In the genomic region with DNA sequence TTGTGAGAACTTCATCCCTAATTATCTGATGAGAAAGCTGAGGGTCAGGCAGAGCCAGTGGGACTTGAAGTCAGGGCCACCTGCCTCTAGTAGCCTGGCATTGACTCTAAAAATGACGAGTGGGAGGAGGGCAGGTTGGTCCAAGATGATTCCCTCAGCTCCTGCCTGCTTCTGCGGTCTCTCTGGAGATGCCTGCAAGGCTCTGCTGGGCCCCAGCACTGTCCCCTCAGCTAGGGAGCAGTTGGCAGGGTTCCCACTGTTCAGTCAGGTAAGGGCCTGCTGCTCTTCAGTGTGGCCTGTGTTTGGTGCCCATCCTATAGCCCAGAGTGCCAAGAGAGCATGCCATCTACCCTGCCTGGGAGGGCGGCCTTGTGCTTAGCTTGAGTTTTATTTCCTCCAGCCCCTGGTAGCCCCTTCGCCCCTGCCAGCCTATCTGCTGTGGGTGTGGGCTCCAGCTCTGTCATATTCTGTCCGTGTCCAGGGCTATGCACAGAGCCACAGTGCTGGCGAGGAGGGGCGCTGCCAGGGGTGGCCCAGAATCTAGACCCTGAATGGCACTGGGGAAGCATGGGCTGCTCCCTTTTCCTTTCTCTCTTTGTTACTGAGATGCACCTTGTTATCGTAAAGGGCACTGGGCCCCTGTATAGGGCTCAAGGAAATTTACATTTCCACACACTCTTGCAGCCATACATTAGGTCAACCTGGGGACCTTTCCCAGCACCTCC, we compare ENCODE assay signal across 20 cellular contexts.
DNase-seq lines count a peak whose midpoint lies in the region; ATAC-seq, FAIRE-seq and TF ChIP-seq lines count a peak whose summit lies in the region.
"Had no signal": no experiment of that assay in that cellular context is flagged by ENCODE, and none has a peak within 500 bp of the region (broad histone marks: within the 10 kb centered on the region; RNA-seq: fewer than 3 reads in every experiment).

No MANE protein-coding gene starts in this region.

- H3K9me1 ChIP-seq in IMR-90 (ENCODE audit: insufficient read depth, low read length), result no peaks in the 10 kb centered on the region

- TF ChIP-seq CTCF in IMR-90 (conservative IDR thresholded peaks at IDR 0.05; ENCODE audit: low read depth, low read length), result no peak
- no peak for TF ChIP-seq CTCF in H1 (IDR thresholded peaks at IDR 0.05; ENCODE audit: control extremely low read depth in 1 of 3, insufficient read depth in 1 of 3, low read depth in 1 of 3, low read length in 3 of 3)
- no peak for TF ChIP-seq CTCF in osteocyte (IDR thresholded peaks at IDR 0.05)
- TF ChIP-seq CTCF in type B pancreatic cell (conservative IDR thresholded peaks at IDR 0.05), result no peak

- H3K9ac ChIP-seq in IMR-90 (ENCODE audit: low read depth, low read length) (no peak overlapping the region), H1 (replicated peaks in 1 of 4; ENCODE audit: extremely low read depth in 1 of 4, low read depth in 3 of 4, low read length in 3 of 4) (no peak overlapping the region)

- H3K9me3 Mint-ChIP-seq in osteocyte (ENCODE audit: unreplicated experiment) (no peaks in the 10 kb centered on the region), type B pancreatic cell (no peaks in the 10 kb centered on the region)
- H3K9me3 Mint-ChIP-seq: CD14-positive monocyte; CD4-positive, alpha-beta memory T cell; IgD-negative memory B cell had no signal

- H2AK9ac ChIP-seq in IMR-90 (replicated peaks; ENCODE audit: low read depth, low read length, poor library complexity), result no peak overlapping the region

- 0 out of 2 replicates have a peak, but pooled peaks cover 2% of the 10 kb centered on the region for H3K23me2 ChIP-seq in H1 (ENCODE audit: low read depth, low read length)

- H3K36me3 Mint-ChIP-seq in osteocyte (ENCODE audit: unreplicated experiment), result no peaks in the 10 kb centered on the region
- no peaks in the 10 kb centered on the region for H3K36me3 Mint-ChIP-seq in type B pancreatic cell
- H3K36me3 Mint-ChIP-seq: CD14-positive monocyte; CD4-positive, alpha-beta memory T cell; IgD-negative memory B cell had no signal

- H3K4me1 Mint-ChIP-seq in osteocyte (ENCODE audit: unreplicated experiment), result peaks cover 2% of the 10 kb centered on the region
- peaks cover 9% of the 10 kb centered on the region for H3K4me1 Mint-ChIP-seq in type B pancreatic cell (ENCODE audit: unreplicated experiment)

- H3K27me3 Mint-ChIP-seq in osteocyte (ENCODE audit: unreplicated experiment) (peaks cover 12% of the 10 kb centered on the region), type B pancreatic cell (no peaks in the 10 kb centered on the region)

- FAIRE-seq in H1 (lab: Jason Lieb, UNC), result no peak
- FAIRE-seq: A204.1, GM12878, GM19239 had no signal

- H4K8ac ChIP-seq in IMR-90 (ENCODE audit: low read depth in 2 of 2, low read length in 2 of 2) (no peak overlapping the region), H1 (ENCODE audit: extremely low read depth, insufficient read depth, low read length) (no peak overlapping the region)

- H2BK12ac ChIP-seq in H1 (ENCODE audit: low read depth, low read length), result no peak overlapping the region

- peaks cover 2% of the 10 kb centered on the region; the same call in 1 of the 2 replicates for H3K27me3 ChIP-seq in IMR-90 (ENCODE audit: control insufficient read depth, insufficient read depth, low read length)
- H3K27me3 ChIP-seq in H1 (replicated peaks in 1 of 4; ENCODE audit: control insufficient read depth in 3 of 4, extremely low read depth in 1 of 4, insufficient read depth in 3 of 4, low read length in 3 of 4), result no peaks in the 10 kb centered on the region
- no peaks in the 10 kb centered on the region for H3K27me3 ChIP-seq in aorta (ENCODE audit: control insufficient read depth in 1 of 2, insufficient read depth in 2 of 2, low read length in 1 of 2)
- H3K27me3 ChIP-seq: BE2C had no signal

- no peaks in the 10 kb centered on the region for H3K36me3 ChIP-seq in IMR-90 (ENCODE audit: control insufficient read depth, insufficient read depth, low read length)
- no peaks in the 10 kb centered on the region for H3K36me3 ChIP-seq in H1 (ENCODE audit: control insufficient read depth in 2 of 4, insufficient read depth in 4 of 4, low read length in 3 of 4)
- no peaks in the 10 kb centered on the region for H3K36me3 ChIP-seq in aorta (ENCODE audit: control insufficient read depth in 1 of 2, insufficient read depth in 2 of 2, low read length in 1 of 2)
- H3K36me3 ChIP-seq: BE2C, HAP-1 had no signal

- H4K20me1 ChIP-seq in IMR-90 (ENCODE audit: insufficient read depth, low read length) (no peaks in the 10 kb centered on the region), H1 (replicated peaks in 1 of 2; ENCODE audit: control insufficient read depth in 1 of 2, insufficient read depth in 2 of 2, low read length in 2 of 2) (no peaks in the 10 kb centered on the region)

- ATAC-seq in IMR-90 (ENCODE audit: low read depth) (no peak), aorta (ENCODE audit: low FRiP score) (no peak)

- in situ Hi-C loops in IMR-90 (cut with MboI; ENCODE audit: low sequenced_read_pairs), result loop anchor here (25.0 kb wide), 1 partner anchor 1177 kb away; no protein-coding TSS in a partner anchor

- peak overlapping the region; percentile 13 for H2AFZ ChIP-seq in IMR-90 (replicated peaks; ENCODE audit: low read length, poor library complexity)
- no peak overlapping the region for H2AFZ ChIP-seq in H1 (ENCODE audit: low read length)

- H4K91ac ChIP-seq in IMR-90 (ENCODE audit: insufficient read depth, low read depth, low read length), result no peak overlapping the region
- no peak overlapping the region for H4K91ac ChIP-seq in H1 (replicated peaks; ENCODE audit: insufficient read length, low read length)

- no peak overlapping the region for H3K27ac ChIP-seq in IMR-90 (ENCODE audit: insufficient read depth, low read length)
- H3K27ac ChIP-seq in H1 (ENCODE audit: low read depth, low read length), result no peak overlapping the region
- H3K27ac ChIP-seq in aorta (ENCODE audit: low read depth in 1 of 2, low read length in 2 of 2), result no peak overlapping the region
- H3K27ac ChIP-seq: HL-60 had no signal

- intact Hi-C loops in IMR-90 (cut with micrococcal nuclease), result no loop called here
- intact Hi-C loops in aorta (cut with DNase I), result no loop called here

- H3K14ac ChIP-seq in IMR-90 (replicated peaks; ENCODE audit: low read depth, low read length) (no peak overlapping the region), H1 (ENCODE audit: insufficient read length) (no peak overlapping the region)

- H3K4ac ChIP-seq in IMR-90 (ENCODE audit: low read depth, low read length) (no peak overlapping the region), H1 (replicated peaks; ENCODE audit: insufficient read length, low read depth, low read length) (peak overlapping the region; percentile 5)

- POLR2A ChIA-PET in IMR-90 (lab: Charles Lee; ENCODE audit: unreplicated experiment), result no interaction called here
- POLR2A ChIA-PET in H1 (lab: Charles Lee; ENCODE audit: partially characterized antibody), result no interaction called here

- TF ChIP-seq POLR2A in IMR-90 (IDR thresholded peaks at IDR 0.05; ENCODE audit: low read depth, low read length), result no peak
- no peak for TF ChIP-seq POLR2A in H1 (IDR thresholded peaks at IDR 0.05; ENCODE audit: control extremely low read depth in 1 of 2, low read depth in 2 of 2, low read length in 2 of 2)

- H3K18ac ChIP-seq in IMR-90 (ENCODE audit: low read depth, low read length) (no peak overlapping the region), H1 (ENCODE audit: extremely low read depth, low read length) (no peak overlapping the region)

- CTCF ChIA-PET in IMR-90 (lab: Yijun Ruan, JAX), result no interaction called here
- CTCF ChIA-PET in H1 (lab: Charles Lee; ENCODE audit: partially characterized antibody), result interaction anchor here (0.9 to 3.0 kb wide), 6 partner anchors 12 to 239 kb away, joined by 3 to 11 read pairs (median 4); no protein-coding TSS in a partner anchor

- no peak overlapping the region for H3K56ac ChIP-seq in IMR-90 (ENCODE audit: extremely low read depth, insufficient read depth, low read length)
- H3K56ac ChIP-seq in H1 (replicated peaks; ENCODE audit: insufficient read length, low read depth, low read length), result no peak overlapping the region

- H3K23ac ChIP-seq in IMR-90 (ENCODE audit: low read depth, low read length) (no peak overlapping the region), H1 (ENCODE audit: insufficient read length) (no peak overlapping the region)

- TF ChIP-seq RAD21 in IMR-90 (IDR thresholded peaks at IDR 0.05; ENCODE audit: low read length) (no peak), H1 (IDR thresholded peaks at IDR 0.05 in 1 of 2, conservative IDR thresholded peaks at IDR 0.05 in 1 of 2; ENCODE audit: low read depth in 2 of 2, low read length in 2 of 2) (no peak)

- no TSS peak for BruUV-seq in IMR-90 (replicated peaks; lab: Mats Ljungman, UMichigan)

- dilution Hi-C loops in IMR-90 (cut with HindIII; ENCODE audit: low sequenced_read_pairs, unreplicated experiment), result no loop called here

- H3K79me2 ChIP-seq in H1 (ENCODE audit: control insufficient read depth in 1 of 2, insufficient read depth in 2 of 2, low read length in 2 of 2), result no peaks in the 10 kb centered on the region

- H3K4me1 ChIP-seq in IMR-90 (ENCODE audit: control insufficient read depth, insufficient read depth, low read length) (no peaks in the 10 kb centered on the region), H1 (replicated peaks in 1 of 4; ENCODE audit: control insufficient read depth in 3 of 4, insufficient read depth in 4 of 4, low read length in 3 of 4) (0 out of 7 replicates have a peak, but pooled peaks cover 0 to 2% (median 0%) of the 10 kb centered on the region in 4 experiments), aorta (ENCODE audit: control insufficient read depth in 1 of 2, insufficient read depth in 2 of 2, low read length in 2 of 2) (no peaks in the 10 kb centered on the region)
- H3K4me1 ChIP-seq: BE2C had no signal

- H2AK5ac ChIP-seq in IMR-90 (ENCODE audit: low read depth, low read length), result no peak overlapping the region
- no peak overlapping the region for H2AK5ac ChIP-seq in H1 (ENCODE audit: low read depth, low read length)

- no peak for TF ChIP-seq EP300 in H1 (IDR thresholded peaks at IDR 0.05; ENCODE audit: borderline replicate concordance in 1 of 2, low read depth in 2 of 2, low read length in 2 of 2)

- H3K4me3 ChIP-seq in IMR-90 (ENCODE audit: insufficient read depth, low read depth, low read length) (no peak overlapping the region), H1 (ENCODE audit: extremely low read depth in 1 of 4, insufficient read depth in 2 of 4, low read depth in 3 of 4, low read length in 4 of 4) (no peak overlapping the region), aorta (ENCODE audit: low read length in 2 of 2) (no peak overlapping the region)
- H3K4me3 ChIP-seq: GM12878, HAP-1 had no signal

- H3K9me3 ChIP-seq in IMR-90 (ENCODE audit: control insufficient read depth, insufficient read depth, low read length) (no peaks in the 10 kb centered on the region), H1 (ENCODE audit: insufficient read depth in 2 of 2, low read depth in 1 of 2, low read length in 1 of 2) (no peaks in the 10 kb centered on the region), aorta (ENCODE audit: control insufficient read depth, low read length) (no peaks in the 10 kb centered on the region)
- H3K9me3 ChIP-seq: BE2C, HAP-1 had no signal

- H3K4me3 Mint-ChIP-seq in osteocyte (ENCODE audit: unreplicated experiment), result no peak overlapping the region
- H3K4me3 Mint-ChIP-seq in type B pancreatic cell, result no peak overlapping the region
- H3K4me3 Mint-ChIP-seq: CD14-positive monocyte; CD4-positive, alpha-beta memory T cell; IgD-negative memory B cell had no signal

- H2BK5ac ChIP-seq in IMR-90 (ENCODE audit: low read depth, low read length, poor library complexity, severe bottlenecking), result no peak overlapping the region
- H2BK5ac ChIP-seq in H1 (ENCODE audit: low read depth, low read length), result no peak overlapping the region

- no peak overlapping the region for H2BK15ac ChIP-seq in IMR-90 (ENCODE audit: low read depth, low read length)
- H2BK15ac ChIP-seq in H1 (ENCODE audit: low read length), result no peak overlapping the region

- DNase-seq in IMR-90 (no peak), H1 (ENCODE audit: low read depth in 1 of 2, low spot score in 2 of 2) (no peak), osteocyte (ENCODE audit: extremely low spot score, unreplicated experiment) (peak; percentile 75), type B pancreatic cell (ENCODE audit: extremely low spot score, unreplicated experiment) (peak; percentile 58), midbrain (lab: John Stamatoyannopoulos, UW) (no peak), aorta (no peak), EL (no peak)
- DNase-seq: ACHN; BE2C; CD4-positive, alpha-beta memory T cell; DMS153; DMS79; KBM-7 had no signal

- 100% methylated on average over 1 of the region's 8 CpGs; no CpG with 5 or more reads in 1 of the 2 experiments for whole genome bisulfite sequencing in IMR-90 (ENCODE audit: extremely low coverage in 2 of 2, insufficient read length in 1 of 2), 2 experiments
- WGBS in H1 (ENCODE audit: extremely low coverage in 1 of 2, insufficient coverage in 1 of 2, insufficient read length in 1 of 2, insufficient replicate concordance in 2 of 2, low coverage in 1 of 2, low lambda C conversion rate in 2 of 2, missing lambda C conversion rate in 1 of 2), 2 experiments, result 83% methylated on average over 8 of the region's 8 CpGs; no CpG with 5 or more reads in 1 of the 2 experiments
- WGBS in aorta, 2 donors, result 93 to 95% methylated on average over 8 of the region's 8 CpGs

- H3K79me1 ChIP-seq in IMR-90 (ENCODE audit: low read depth in 1 of 2, low read length in 2 of 2), result no peaks in the 10 kb centered on the region
- H3K79me1 ChIP-seq in H1 (ENCODE audit: low read depth, low read length), result no peaks in the 10 kb centered on the region

- H2BK20ac ChIP-seq in IMR-90 (ENCODE audit: low read depth, low read length), result no peak overlapping the region
- H2BK20ac ChIP-seq in H1 (ENCODE audit: low read length), result no peak overlapping the region

- H4K5ac ChIP-seq in IMR-90 (ENCODE audit: low read depth, low read length) (no peak overlapping the region), H1 (ENCODE audit: insufficient read length, low read depth, low read length) (no peak overlapping the region)

- no peak overlapping the region for H3K27ac Mint-ChIP-seq in osteocyte (ENCODE audit: unreplicated experiment)
- no peak overlapping the region for H3K27ac Mint-ChIP-seq in type B pancreatic cell
- H3K27ac Mint-ChIP-seq: CD14-positive monocyte had no signal

- H2BK120ac ChIP-seq in IMR-90 (ENCODE audit: low read depth, low read length) (no peak overlapping the region), H1 (replicated peaks; ENCODE audit: low read depth, low read length) (no peak overlapping the region)

- no peak overlapping the region for H3K4me2 ChIP-seq in IMR-90 (ENCODE audit: low read depth, low read length)
- no peak overlapping the region for H3K4me2 ChIP-seq in H1 (ENCODE audit: insufficient read depth in 1 of 2, low read depth in 2 of 2, low read length in 2 of 2)

Comparison
In these comparisons a context has a peak if more than half of its experiments do, and no peak if none do; other contexts are left out.
1. DNase-seq: peak in osteocyte (single experiment) and type B pancreatic cell (single experiment); none in IMR-90 (single experiment), H1 (0 of 2), midbrain (single experiment), aorta (0 of 2) and EL (single experiment).